In the genomic region with DNA sequence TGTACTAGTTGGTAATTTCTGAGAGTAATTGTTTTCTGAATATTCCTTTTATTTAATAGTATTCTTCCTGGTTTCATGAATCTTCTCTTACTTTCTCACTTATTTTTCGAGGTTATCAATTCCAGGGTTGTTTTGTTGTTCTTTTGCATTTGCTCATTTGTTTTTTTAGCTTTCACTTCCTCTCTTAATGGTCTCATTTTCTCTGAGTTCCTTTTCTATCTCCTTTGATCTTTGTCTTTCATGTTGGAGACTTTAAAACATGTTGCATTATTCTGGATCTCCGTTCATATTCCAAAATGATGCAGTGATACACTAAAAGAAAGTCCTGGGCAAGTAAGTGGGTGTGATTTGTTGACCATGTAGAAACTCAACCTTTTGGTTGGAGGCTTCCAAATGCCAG, we compare ENCODE assay signal across 26 cellular contexts.
"Had no signal": no experiment of that assay in that cellular context is flagged by ENCODE, and none has a peak within 500 bp of the region (broad histone marks: within the 10 kb centered on the region; RNA-seq: fewer than 3 reads in every experiment).

No MANE protein-coding gene starts in this region.

- ATAC-seq: activated CD8-positive, alpha-beta T cell treated with anti-CD3 and anti-CD28 coated beads for 36 hours; activated T-cell treated with anti-CD3 and anti-CD28 coated beads, Interleukin-2, amount 50 U/mL, for 72 hours; activated T-helper 17 cell treated with anti-CD3 and anti-CD28 coated beads, Interleukin-2, amount 50 U/mL, for 72 hours had no signal

- H3K4me2 ChIP-seq: PC-9 had no signal

- H3K27ac ChIP-seq: brain microvascular endothelial cell, PC-9 had no signal

- FAIRE-seq: colon, TTC549 had no signal

- H3K4me3 ChIP-seq: PC-9 had no signal

- H2AFZ ChIP-seq: PC-9 had no signal

- H3K27me3 ChIP-seq: brain microvascular endothelial cell had no signal

- DNase-seq: activated CD4-positive, alpha-beta T cell treated with anti-CD3 and anti-CD28 coated beads, Interleukin-2, amount 10 ng/mL, durations not matched to agents 24 days and 14 days; activated CD4-positive, alpha-beta T cell treated with anti-CD3 and anti-CD28 coated beads, Interleukin-2, amount 50 U/mL, for 4 hours; activated CD8-positive, alpha-beta T cell treated with anti-CD3 and anti-CD28 coated beads for 36 hours; activated effector memory CD4-positive, alpha-beta T cell treated with anti-CD3 and anti-CD28 coated beads, Interleukin-2, amount 50 U/mL, for 16 hours; activated naive CD4-positive, alpha-beta T cell; activated naive CD4-positive, alpha-beta T cell treated with anti-CD3 and anti-CD28 coated beads, Interleukin-2, amount 50 U/mL, for 16 hours; activated naive CD8-positive, alpha-beta T cell treated with anti-CD3 and anti-CD28 coated beads for 36 hours; activated T-cell treated with anti-CD3 and anti-CD28 coated beads, Interleukin-2, amount 50 U/mL, for 1 hour; activated T-cell treated with anti-CD3 and anti-CD28 coated beads, Interleukin-2, amount 50 U/mL, for 72 hours; amniotic stem cell; aorta; brain microvascular endothelial cell; central memory CD4-positive, alpha-beta T cell; Karpas-422; NCI-H1105; NCI-H1417 treated with DMSO at 0.1 percent for 48 hours; NCI-H1930; NCI-H2081 treated with DMSO at 0.1 percent for 48 hours; NCI-H446 treated with DMSO at 0.1 percent for 48 hours; NCI-H524 treated with DMSO at 0.1 percent for 48 hours; PC-9; Right ventricle myocardium superior; T1000 had no signal

- H3K36me3 ChIP-seq: brain microvascular endothelial cell had no signal
